ENCODE assay signal across 1 cellular context in the genomic region with DNA sequence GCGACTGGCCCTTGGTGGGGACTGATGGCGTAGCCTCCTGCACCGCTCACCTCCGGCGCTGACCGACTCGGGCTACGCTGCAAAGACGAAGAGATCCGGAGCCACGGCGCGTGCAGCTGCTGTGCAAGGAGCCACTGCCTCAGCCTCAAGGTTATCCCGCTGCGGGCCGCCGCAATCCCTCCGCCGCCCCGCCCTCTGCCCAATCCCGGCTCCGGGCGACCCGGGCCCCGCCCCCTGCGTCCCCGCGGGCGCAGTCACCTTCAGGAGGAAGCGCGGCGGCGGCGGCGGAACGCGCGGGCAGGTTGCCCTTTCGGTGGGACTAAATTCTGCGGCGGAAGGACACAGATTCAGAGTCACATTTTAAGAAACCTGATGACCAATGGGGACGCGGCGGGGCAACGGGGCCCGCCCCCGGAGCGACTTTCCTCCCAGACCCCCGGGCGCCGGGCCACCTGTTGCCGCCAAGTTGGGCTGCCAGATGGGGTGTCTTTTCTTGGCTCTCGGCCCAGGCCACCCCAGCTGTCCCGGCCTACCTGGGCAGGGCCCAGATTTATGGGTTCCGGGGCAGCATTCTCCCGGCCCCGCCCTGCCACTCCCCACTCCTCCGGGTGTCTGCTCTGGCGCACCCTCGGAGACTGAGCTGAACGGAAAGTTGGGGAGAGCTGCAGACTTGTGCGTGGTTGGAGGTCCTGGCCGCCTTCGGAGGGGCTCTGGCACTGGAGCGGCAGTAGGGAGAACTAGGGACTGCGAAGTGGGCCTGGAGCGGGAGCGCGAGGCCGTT.
TF ChIP-seq lines count a peak whose summit lies in the region.

A gene (minus strand): TSS at position 125 of the 781 bp plus-strand sequence. CDS start 12,093 bp downstream, outside the sequence.

TF ChIP-seq in K562, 482 proteins besides CTCF, POLR2A, EP300 and RAD21 (continued from another document and continues in another):
- TF ChIP-seq, protein P1, sequence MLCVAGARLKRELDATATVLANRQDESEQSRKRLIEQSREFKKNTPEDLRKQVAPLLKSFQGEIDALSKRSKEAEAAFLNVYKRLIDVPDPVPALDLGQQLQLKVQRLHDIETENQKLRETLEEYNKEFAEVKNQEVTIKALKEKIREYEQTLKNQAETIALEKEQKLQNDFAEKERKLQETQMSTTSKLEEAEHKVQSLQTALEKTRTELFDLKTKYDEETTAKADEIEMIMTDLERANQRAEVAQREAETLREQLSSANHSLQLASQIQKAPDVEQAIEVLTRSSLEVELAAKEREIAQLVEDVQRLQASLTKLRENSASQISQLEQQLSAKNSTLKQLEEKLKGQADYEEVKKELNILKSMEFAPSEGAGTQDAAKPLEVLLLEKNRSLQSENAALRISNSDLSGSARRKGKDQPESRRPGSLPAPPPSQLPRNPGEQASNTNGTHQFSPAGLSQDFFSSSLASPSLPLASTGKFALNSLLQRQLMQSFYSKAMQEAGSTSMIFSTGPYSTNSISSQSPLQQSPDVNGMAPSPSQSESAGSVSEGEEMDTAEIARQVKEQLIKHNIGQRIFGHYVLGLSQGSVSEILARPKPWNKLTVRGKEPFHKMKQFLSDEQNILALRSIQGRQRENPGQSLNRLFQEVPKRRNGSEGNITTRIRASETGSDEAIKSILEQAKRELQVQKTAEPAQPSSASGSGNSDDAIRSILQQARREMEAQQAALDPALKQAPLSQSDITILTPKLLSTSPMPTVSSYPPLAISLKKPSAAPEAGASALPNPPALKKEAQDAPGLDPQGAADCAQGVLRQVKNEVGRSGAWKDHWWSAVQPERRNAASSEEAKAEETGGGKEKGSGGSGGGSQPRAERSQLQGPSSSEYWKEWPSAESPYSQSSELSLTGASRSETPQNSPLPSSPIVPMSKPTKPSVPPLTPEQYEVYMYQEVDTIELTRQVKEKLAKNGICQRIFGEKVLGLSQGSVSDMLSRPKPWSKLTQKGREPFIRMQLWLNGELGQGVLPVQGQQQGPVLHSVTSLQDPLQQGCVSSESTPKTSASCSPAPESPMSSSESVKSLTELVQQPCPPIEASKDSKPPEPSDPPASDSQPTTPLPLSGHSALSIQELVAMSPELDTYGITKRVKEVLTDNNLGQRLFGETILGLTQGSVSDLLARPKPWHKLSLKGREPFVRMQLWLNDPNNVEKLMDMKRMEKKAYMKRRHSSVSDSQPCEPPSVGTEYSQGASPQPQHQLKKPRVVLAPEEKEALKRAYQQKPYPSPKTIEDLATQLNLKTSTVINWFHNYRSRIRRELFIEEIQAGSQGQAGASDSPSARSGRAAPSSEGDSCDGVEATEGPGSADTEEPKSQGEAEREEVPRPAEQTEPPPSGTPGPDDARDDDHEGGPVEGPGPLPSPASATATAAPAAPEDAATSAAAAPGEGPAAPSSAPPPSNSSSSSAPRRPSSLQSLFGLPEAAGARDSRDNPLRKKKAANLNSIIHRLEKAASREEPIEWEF (CRISPR knock-in tag; IDR thresholded peaks at IDR 0.05): no peak
- no peak for TF ChIP-seq TRIM24 (IDR thresholded peaks at IDR 0.05)
- no peak for TF ChIP-seq ZKSCAN3 (CRISPR knock-in tag; IDR thresholded peaks at IDR 0.05)
- peak; percentile 59 for TF ChIP-seq HCFC1 (IDR thresholded peaks at IDR 0.05; ENCODE audit: low read depth, low read length)
- TF ChIP-seq, protein P2, sequence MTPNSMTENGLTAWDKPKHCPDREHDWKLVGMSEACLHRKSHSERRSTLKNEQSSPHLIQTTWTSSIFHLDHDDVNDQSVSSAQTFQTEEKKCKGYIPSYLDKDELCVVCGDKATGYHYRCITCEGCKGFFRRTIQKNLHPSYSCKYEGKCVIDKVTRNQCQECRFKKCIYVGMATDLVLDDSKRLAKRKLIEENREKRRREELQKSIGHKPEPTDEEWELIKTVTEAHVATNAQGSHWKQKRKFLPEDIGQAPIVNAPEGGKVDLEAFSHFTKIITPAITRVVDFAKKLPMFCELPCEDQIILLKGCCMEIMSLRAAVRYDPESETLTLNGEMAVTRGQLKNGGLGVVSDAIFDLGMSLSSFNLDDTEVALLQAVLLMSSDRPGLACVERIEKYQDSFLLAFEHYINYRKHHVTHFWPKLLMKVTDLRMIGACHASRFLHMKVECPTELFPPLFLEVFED (CRISPR knock-in tag; conservative IDR thresholded peaks at IDR 0.05): no peak
- TF ChIP-seq FOXK2 (conservative IDR thresholded peaks at IDR 0.05 in 1 of 2, IDR thresholded peaks at IDR 0.05 in 1 of 2; ENCODE audit: low read depth in 2 of 2): no peak
- TF ChIP-seq HNRNPK (IDR thresholded peaks at IDR 0.05; ENCODE audit: low read depth, low read length, poor library complexity, severe bottlenecking): no peak
- TF ChIP-seq, protein P3, sequence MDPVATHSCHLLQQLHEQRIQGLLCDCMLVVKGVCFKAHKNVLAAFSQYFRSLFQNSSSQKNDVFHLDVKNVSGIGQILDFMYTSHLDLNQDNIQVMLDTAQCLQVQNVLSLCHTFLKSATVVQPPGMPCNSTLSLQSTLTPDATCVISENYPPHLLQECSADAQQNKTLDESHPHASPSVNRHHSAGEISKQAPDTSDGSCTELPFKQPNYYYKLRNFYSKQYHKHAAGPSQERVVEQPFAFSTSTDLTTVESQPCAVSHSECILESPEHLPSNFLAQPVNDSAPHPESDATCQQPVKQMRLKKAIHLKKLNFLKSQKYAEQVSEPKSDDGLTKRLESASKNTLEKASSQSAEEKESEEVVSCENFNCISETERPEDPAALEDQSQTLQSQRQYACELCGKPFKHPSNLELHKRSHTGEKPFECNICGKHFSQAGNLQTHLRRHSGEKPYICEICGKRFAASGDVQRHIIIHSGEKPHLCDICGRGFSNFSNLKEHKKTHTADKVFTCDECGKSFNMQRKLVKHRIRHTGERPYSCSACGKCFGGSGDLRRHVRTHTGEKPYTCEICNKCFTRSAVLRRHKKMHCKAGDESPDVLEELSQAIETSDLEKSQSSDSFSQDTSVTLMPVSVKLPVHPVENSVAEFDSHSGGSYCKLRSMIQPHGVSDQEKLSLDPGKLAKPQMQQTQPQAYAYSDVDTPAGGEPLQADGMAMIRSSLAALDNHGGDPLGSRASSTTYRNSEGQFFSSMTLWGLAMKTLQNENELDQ (CRISPR knock-in tag; IDR thresholded peaks at IDR 0.05; ENCODE audit: borderline replicate concordance): no peak
- no peak for TF ChIP-seq PHTF2 (CRISPR knock-in tag; IDR thresholded peaks at IDR 0.05)
- no peak for TF ChIP-seq SREBF2 (CRISPR knock-in tag; IDR thresholded peaks at IDR 0.05)
- TF ChIP-seq MEF2A (IDR thresholded peaks at IDR 0.05; ENCODE audit: control insufficient read depth, low read depth, low read length): no peak
- TF ChIP-seq, protein P4, sequence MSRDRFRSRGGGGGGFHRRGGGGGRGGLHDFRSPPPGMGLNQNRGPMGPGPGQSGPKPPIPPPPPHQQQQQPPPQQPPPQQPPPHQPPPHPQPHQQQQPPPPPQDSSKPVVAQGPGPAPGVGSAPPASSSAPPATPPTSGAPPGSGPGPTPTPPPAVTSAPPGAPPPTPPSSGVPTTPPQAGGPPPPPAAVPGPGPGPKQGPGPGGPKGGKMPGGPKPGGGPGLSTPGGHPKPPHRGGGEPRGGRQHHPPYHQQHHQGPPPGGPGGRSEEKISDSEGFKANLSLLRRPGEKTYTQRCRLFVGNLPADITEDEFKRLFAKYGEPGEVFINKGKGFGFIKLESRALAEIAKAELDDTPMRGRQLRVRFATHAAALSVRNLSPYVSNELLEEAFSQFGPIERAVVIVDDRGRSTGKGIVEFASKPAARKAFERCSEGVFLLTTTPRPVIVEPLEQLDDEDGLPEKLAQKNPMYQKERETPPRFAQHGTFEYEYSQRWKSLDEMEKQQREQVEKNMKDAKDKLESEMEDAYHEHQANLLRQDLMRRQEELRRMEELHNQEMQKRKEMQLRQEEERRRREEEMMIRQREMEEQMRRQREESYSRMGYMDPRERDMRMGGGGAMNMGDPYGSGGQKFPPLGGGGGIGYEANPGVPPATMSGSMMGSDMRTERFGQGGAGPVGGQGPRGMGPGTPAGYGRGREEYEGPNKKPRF (IDR thresholded peaks at IDR 0.05; ENCODE audit: low read depth, low read length): no peak
- TF ChIP-seq ZBTB1 (CRISPR knock-in tag; IDR thresholded peaks at IDR 0.05; ENCODE audit: borderline replicate concordance, low read depth): no peak; the same call in 1 of the 2 replicates
- TF ChIP-seq PCBP2 (IDR thresholded peaks at IDR 0.05; ENCODE audit: low read depth, low read length, poor library complexity, severe bottlenecking): no peak
- TF ChIP-seq HIVEP1 (CRISPR knock-in tag; IDR thresholded peaks at IDR 0.05): no peak
- no peak for TF ChIP-seq FOXJ3 (CRISPR knock-in tag; IDR thresholded peaks at IDR 0.05)
- TF ChIP-seq, protein P5, sequence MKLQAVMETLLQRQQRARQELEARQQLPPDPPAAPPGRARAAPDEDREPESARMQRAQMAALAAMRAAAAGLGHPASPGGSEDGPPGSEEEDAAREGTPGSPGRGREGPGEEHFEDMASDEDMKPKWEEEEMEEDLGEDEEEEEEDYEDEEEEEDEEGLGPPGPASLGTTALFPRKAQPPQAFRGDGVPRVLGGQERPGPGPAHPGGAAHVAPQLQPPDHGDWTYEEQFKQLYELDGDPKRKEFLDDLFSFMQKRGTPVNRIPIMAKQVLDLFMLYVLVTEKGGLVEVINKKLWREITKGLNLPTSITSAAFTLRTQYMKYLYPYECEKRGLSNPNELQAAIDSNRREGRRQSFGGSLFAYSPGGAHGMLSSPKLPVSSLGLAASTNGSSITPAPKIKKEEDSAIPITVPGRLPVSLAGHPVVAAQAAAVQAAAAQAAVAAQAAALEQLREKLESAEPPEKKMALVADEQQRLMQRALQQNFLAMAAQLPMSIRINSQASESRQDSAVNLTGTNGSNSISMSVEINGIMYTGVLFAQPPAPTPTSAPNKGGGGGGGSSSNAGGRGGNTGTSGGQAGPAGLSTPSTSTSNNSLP (IDR thresholded peaks at IDR 0.05; ENCODE audit: borderline replicate concordance, low read depth, low read length): peak; percentile 62; the same call in 1 of the 2 replicates
- TF ChIP-seq, protein P6, sequence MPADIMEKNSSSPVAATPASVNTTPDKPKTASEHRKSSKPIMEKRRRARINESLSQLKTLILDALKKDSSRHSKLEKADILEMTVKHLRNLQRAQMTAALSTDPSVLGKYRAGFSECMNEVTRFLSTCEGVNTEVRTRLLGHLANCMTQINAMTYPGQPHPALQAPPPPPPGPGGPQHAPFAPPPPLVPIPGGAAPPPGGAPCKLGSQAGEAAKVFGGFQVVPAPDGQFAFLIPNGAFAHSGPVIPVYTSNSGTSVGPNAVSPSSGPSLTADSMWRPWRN (IDR thresholded peaks at IDR 0.05; ENCODE audit: low read depth): no peak
- TF ChIP-seq FOSL1 (tag; conservative IDR thresholded peaks at IDR 0.05): no peak
- no peak for TF ChIP-seq ERF (CRISPR knock-in tag; IDR thresholded peaks at IDR 0.05)
- TF ChIP-seq ZNF589 (CRISPR knock-in tag; IDR thresholded peaks at IDR 0.05; ENCODE audit: low read depth): no peak
- no peak for TF ChIP-seq ZNF146 (CRISPR knock-in tag; IDR thresholded peaks at IDR 0.05; ENCODE audit: unreplicated experiment)
- TF ChIP-seq PHF21A (IDR thresholded peaks at IDR 0.05; ENCODE audit: borderline replicate concordance, low read depth): peak; percentile 94
- TF ChIP-seq, protein P7, sequence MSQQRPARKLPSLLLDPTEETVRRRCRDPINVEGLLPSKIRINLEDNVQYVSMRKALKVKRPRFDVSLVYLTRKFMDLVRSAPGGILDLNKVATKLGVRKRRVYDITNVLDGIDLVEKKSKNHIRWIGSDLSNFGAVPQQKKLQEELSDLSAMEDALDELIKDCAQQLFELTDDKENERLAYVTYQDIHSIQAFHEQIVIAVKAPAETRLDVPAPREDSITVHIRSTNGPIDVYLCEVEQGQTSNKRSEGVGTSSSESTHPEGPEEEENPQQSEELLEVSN (IDR thresholded peaks at IDR 0.05; ENCODE audit: borderline replicate concordance in 1 of 2, extremely low read depth in 1 of 2, insufficient read depth in 1 of 2, insufficient read length in 1 of 2, low read depth in 1 of 2, low read length in 1 of 2, poor library complexity in 1 of 2, severe bottlenecking in 1 of 2): peak; percentile 28 to 68
- TF ChIP-seq PHB (CRISPR knock-in tag; IDR thresholded peaks at IDR 0.05): no peak
- TF ChIP-seq, protein P8, sequence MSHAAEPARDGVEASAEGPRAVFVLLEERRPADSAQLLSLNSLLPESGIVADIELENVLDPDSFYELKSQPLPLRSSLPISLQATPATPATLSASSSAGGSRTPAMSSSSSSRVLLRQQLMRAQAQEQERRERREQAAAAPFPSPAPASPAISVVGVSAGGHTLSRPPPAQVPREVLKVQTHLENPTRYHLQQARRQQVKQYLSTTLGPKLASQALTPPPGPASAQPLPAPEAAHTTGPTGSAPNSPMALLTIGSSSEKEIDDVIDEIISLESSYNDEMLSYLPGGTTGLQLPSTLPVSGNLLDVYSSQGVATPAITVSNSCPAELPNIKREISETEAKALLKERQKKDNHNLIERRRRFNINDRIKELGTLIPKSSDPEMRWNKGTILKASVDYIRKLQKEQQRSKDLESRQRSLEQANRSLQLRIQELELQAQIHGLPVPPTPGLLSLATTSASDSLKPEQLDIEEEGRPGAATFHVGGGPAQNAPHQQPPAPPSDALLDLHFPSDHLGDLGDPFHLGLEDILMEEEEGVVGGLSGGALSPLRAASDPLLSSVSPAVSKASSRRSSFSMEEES (CRISPR knock-in tag; IDR thresholded peaks at IDR 0.05): no peak
- peak; percentile 70 for TF ChIP-seq SOX6 (IDR thresholded peaks at IDR 0.05)
- TF ChIP-seq, protein P9, sequence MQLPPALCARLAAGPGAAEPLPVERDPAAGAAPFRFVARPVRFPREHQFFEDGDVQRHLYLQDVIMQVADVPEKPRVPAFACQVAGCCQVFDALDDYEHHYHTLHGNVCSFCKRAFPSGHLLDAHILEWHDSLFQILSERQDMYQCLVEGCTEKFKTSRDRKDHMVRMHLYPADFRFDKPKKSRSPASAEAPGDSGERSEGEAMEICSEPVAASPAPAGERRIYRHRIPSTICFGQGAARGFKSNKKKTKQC (CRISPR knock-in tag; IDR thresholded peaks at IDR 0.05): no peak
- TF ChIP-seq ZNF175 (CRISPR knock-in tag; IDR thresholded peaks at IDR 0.05; ENCODE audit: low read depth): no peak
- TF ChIP-seq CBX5 (IDR thresholded peaks at IDR 0.05; ENCODE audit: borderline replicate concordance, low read depth): no peak
- TF ChIP-seq SNIP1 (IDR thresholded peaks at IDR 0.05; ENCODE audit: low read depth): no peak
- TF ChIP-seq ETV6 (IDR thresholded peaks at IDR 0.05; ENCODE audit: borderline replicate concordance in 1 of 2, low read depth in 2 of 2, low read length in 1 of 2): no peak
- TF ChIP-seq ETV6 (CRISPR knock-in tag; IDR thresholded peaks at IDR 0.05; ENCODE audit: borderline replicate concordance): no peak
- no peak for TF ChIP-seq RFX7 (CRISPR knock-in tag; IDR thresholded peaks at IDR 0.05)
- TF ChIP-seq ZBED1 (IDR thresholded peaks at IDR 0.05): no peak
- peak; percentile 89 for TF ChIP-seq SP1 (CRISPR knock-in tag; IDR thresholded peaks at IDR 0.05)
- TF ChIP-seq TCF3 (CRISPR knock-in tag; IDR thresholded peaks at IDR 0.05): no peak; the same call in 1 of the 2 replicates
- TF ChIP-seq RFX1 (IDR thresholded peaks at IDR 0.05): no peak
- TF ChIP-seq IFI16 (CRISPR knock-in tag; IDR thresholded peaks at IDR 0.05): no peak
- no peak for TF ChIP-seq SAFB2 (IDR thresholded peaks at IDR 0.05; ENCODE audit: borderline replicate concordance, low read depth, low read length, severe bottlenecking)
- no peak for TF ChIP-seq RBM39 (optimal IDR thresholded peaks at IDR 0.05; ENCODE audit: low read depth, low read length)
- no peak for TF ChIP-seq ZNF717 (CRISPR knock-in tag; IDR thresholded peaks at IDR 0.05)
